ENCODE assay signal across 1 cellular context in the genomic region with DNA sequence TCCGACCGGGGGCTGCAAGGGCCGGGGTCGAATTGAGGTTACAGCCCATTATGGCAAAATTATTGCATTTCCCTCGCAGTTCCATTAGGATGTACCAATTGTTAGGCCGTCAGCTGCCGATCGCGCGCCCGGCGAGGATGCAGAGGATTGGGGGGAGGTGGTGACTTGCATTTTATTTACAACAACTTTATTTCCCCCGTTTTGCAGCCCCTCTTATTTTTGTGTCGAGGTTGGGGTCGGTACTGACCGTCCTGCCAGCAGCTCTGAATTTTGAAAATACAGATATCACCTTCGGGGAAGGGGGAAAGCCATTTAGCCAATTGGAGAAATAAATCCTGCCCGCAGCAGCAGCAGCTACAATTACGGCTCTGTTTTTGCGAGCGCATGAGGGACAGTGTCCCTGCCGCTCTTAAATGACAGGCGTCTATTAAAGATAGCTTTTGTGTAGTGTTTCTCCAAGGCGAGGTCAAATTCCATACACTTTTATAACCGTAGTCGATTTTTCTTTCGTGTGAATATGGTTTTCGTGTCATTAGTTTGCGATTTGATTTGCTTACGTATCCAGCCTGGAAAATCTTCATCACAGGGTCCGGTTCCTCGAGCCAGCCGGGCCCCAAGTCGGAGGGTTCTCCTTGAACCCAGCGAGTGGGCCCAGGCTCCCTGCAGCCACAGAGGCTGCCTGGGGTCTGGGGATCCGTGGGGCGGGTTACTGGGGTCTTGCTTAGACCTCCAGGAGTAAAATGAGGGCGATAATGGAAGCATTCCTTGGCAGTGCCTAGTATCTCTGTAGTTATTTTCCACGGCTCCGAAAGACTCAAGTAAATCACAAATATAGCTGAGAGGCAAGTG.
TF ChIP-seq lines count a peak whose summit lies in the region.

No MANE protein-coding gene starts in this region.

TF ChIP-seq in endothelial cell of umbilical vein, 7 proteins besides CTCF, POLR2A, EP300 and RAD21:
- TF ChIP-seq POLR2AphosphoS5 (IDR thresholded peaks at IDR 0.05; ENCODE audit: insufficient read depth, low read depth, low read length) (no peak), EZH2 (IDR thresholded peaks at IDR 0.05; ENCODE audit: borderline replicate concordance, low read depth, low read length, severe bottlenecking) (no peak), GATA2 (IDR thresholded peaks at IDR 0.05; ENCODE audit: insufficient read depth, insufficient read length, low read depth, low read length) (no peak), JUN (IDR thresholded peaks at IDR 0.05; ENCODE audit: borderline replicate concordance, insufficient read depth, insufficient read length, low read depth) (no peak), FOS (IDR thresholded peaks at IDR 0.05; ENCODE audit: borderline replicate concordance, insufficient read depth, low read length) (no peak), MYC (IDR thresholded peaks at IDR 0.05; ENCODE audit: low read depth, low read length) (no peak), MAX (IDR thresholded peaks at IDR 0.05; ENCODE audit: insufficient read depth, insufficient read length) (no peak)
